In the genomic region with DNA sequence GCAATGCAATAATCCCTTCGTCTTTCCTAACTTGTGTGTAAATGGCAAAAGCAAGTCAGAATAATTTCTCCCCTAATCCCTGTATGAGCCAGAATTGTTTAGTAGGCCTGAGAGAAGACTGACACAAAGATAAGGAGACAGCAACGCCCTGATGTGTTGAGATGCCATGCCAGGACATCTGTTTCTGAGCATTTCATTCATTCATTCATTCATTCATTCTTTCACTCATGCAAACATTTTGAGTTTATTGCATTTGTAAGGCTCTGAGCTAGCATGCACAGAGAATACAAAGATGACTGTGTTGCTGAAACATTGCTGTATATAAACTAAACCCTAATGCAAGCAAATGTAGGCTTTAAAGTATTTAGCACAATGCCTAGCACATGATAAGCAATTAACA, we compare ENCODE assay signal across 21 cellular contexts.
"Had no signal": no experiment of that assay in that cellular context is flagged by ENCODE, and none has a peak within 500 bp of the region (broad histone marks: within the 10 kb centered on the region; RNA-seq: fewer than 3 reads in every experiment).

No MANE protein-coding gene starts in this region.

- DNase-seq: KBM-7, MG63, NCI-H1092 treated with DMSO at 0.1 percent for 48 hours, NCI-H1436, NCI-H187, NCI-H2029, NCI-H2081 treated with DMSO at 0.1 percent for 48 hours, NCI-H2171, NCI-H226, NCI-H446, NCI-H510A, NCI-H524 treated with DMSO at 0.1 percent for 48 hours, NCI-H69, NCI-H774, SHP77, SK-N-SH, SW 1271, T-cell had no signal

- H3K4me2 ChIP-seq: SK-N-SH had no signal

- H3K27ac ChIP-seq: RWPE1 had no signal

- H3K4me3 ChIP-seq: MG63 had no signal

- ATAC-seq: Panc1, T-cell had no signal

- H3K27me3 Mint-ChIP-seq: IgD-negative memory B cell, T-cell had no signal

- H3K36me3 ChIP-seq: MG63 had no signal

- H3K4me3 Mint-ChIP-seq: IgD-negative memory B cell, T-cell had no signal

- H3K27me3 ChIP-seq: MG63 had no signal

- H3K9me2 ChIP-seq: SK-N-SH had no signal

- H3K9me3 Mint-ChIP-seq: IgD-negative memory B cell, T-cell had no signal

- H3K9me3 ChIP-seq: MG63, SK-N-SH had no signal

- H3K9ac ChIP-seq: SK-N-SH had no signal
